In the genomic region with DNA sequence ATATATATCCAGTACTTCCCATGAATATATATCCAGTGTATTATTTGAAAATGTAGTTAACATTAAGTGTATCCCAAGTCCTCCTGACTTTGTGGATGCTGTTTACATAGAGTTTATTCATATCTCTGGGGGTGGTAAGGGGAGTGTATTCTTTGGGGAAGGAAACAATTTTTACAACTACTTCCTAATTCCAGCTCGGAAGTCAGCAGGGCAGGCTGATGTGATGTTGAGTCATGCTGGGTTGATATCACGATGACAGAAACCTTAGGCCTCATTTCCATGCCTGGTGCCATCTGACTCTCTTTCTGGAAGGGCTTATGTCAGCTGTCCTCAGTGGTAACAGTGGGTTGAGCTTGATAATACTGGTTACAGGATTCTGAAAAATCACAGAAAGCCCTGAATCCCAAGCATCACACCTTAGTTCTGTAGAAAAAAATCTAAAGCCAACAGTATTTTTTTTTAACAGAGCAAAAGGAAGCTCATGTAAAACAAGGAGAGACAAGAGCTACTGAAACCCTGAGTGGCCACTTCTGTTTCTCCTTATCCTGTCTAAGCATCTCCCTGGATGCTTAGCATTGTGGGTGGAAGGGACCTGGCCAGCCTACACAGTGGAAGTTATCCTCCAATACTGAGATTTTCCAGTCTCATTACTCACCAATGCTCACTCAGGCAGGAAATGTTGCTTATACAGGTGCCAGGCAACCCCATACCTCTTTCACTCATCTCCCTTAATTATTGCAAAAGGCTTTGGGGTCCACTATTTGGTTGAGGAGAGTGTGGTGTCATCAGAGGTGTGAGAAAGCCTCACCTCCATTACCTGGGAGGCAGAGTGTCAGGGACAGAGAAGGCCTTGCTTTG, we compare ENCODE assay signal across 13 cellular contexts.
DNase-seq lines count a peak whose midpoint lies in the region; ATAC-seq and TF ChIP-seq lines count a peak whose summit lies in the region.
"Had no signal": no experiment of that assay in that cellular context is flagged by ENCODE, and none has a peak within 500 bp of the region (broad histone marks: within the 10 kb centered on the region; RNA-seq: fewer than 3 reads in every experiment).

No MANE protein-coding gene starts in this region.

- H3F3A ChIP-seq in smooth muscle cell (ENCODE audit: low read depth): peaks cover 10% of the 10 kb centered on the region

- peak; percentile 26 for DNase-seq in SKM-1 treated with dmso at 0.1 percent for 144 hours (lab: John Stamatoyannopoulos, UW; ENCODE audit: unreplicated experiment)
- no peak for DNase-seq in SKM-1 (lab: John Stamatoyannopoulos, UW; ENCODE audit: unreplicated experiment)
- DNase-seq in RWPE1 (ENCODE audit: low spot score): peak; percentile 60
- peak; percentile 74 to 76 for DNase-seq in fibroblast of lung (ENCODE audit: low read depth in 2 of 2)
- DNase-seq in smooth muscle cell (lab: John Stamatoyannopoulos, UW; ENCODE audit: unreplicated experiment): no peak
- no peak for DNase-seq in progenitor cell of endocrine pancreas (ENCODE audit: low spot score, unreplicated experiment)
- DNase-seq in Caco-2: no peak
- DNase-seq: activated CD4-positive, alpha-beta T cell treated with anti-CD3 and anti-CD28 coated beads for 1 hour; hippocampal formation; naive B cell; stimulated activated CD4-positive, alpha-beta T cell treated with anti-CD3 and anti-CD28 coated beads, Interleukin-4, amount 100 ng/mL, for 1 hour had no signal

- H3K4me1 Mint-ChIP-seq in progenitor cell of endocrine pancreas (ENCODE audit: low read depth) (no peaks in the 10 kb centered on the region), Caco-2 (ENCODE audit: low read depth, unreplicated experiment) (no peaks in the 10 kb centered on the region)
- H3K4me1 Mint-ChIP-seq: naive B cell had no signal

- no peaks in the 10 kb centered on the region for H4K20me1 ChIP-seq in fibroblast of lung (ENCODE audit: control insufficient read depth, extremely low read depth, insufficient read depth, low read length)
- no peaks in the 10 kb centered on the region for H4K20me1 ChIP-seq in smooth muscle cell (ENCODE audit: low read depth)

- no peak overlapping the region for H3K4me3 ChIP-seq in fibroblast of lung (replicated peaks in 1 of 4; ENCODE audit: control extremely low read depth in 1 of 4, insufficient read depth in 1 of 4, low read depth in 3 of 4, low read length in 4 of 4)
- no peak overlapping the region for H3K4me3 ChIP-seq in smooth muscle cell
- H3K4me3 ChIP-seq in Caco-2 (ENCODE audit: low read depth, low read length): no peak overlapping the region
- H3K4me3 ChIP-seq: A549 had no signal

- H3K36me3 ChIP-seq in fibroblast of lung (ENCODE audit: control insufficient read depth, insufficient read depth, low read length): no peaks in the 10 kb centered on the region
- H3K36me3 ChIP-seq in smooth muscle cell (ENCODE audit: low read depth): no peaks in the 10 kb centered on the region
- no peaks in the 10 kb centered on the region for H3K36me3 ChIP-seq in Caco-2 (ENCODE audit: control insufficient read depth, insufficient read depth, low read length)

- H3K4me2 ChIP-seq in fibroblast of lung (ENCODE audit: extremely low read depth, insufficient read depth, low read length) (no peak overlapping the region), smooth muscle cell (peak overlapping the region; percentile 18)
- H3K4me2 ChIP-seq: A549 had no signal

- no TSS peak for BruUV-seq in Caco-2 (replicated peaks; lab: Mats Ljungman, UMichigan)

- H3K4me3 Mint-ChIP-seq in progenitor cell of endocrine pancreas (ENCODE audit: low read depth): no peak overlapping the region
- H3K4me3 Mint-ChIP-seq in Caco-2 (ENCODE audit: unreplicated experiment): no peak overlapping the region
- H3K4me3 Mint-ChIP-seq: naive B cell had no signal

- ATAC-seq in HG02840 (IDR thresholded peaks at IDR 0.05; ENCODE audit: low FRiP score, unreplicated experiment): no peak

- 12% methylated on average over 2 of the region's 2 CpGs for WGBS in smooth muscle cell (ENCODE audit: low lambda C conversion rate)

- no peak for TF ChIP-seq CTCF in RWPE1 (conservative IDR thresholded peaks at IDR 0.05; ENCODE audit: low read depth)
- TF ChIP-seq CTCF in fibroblast of lung (conservative IDR thresholded peaks at IDR 0.05 in 1 of 2, IDR thresholded peaks at IDR 0.05 in 1 of 2; ENCODE audit: low read depth in 1 of 2, low read length in 2 of 2): no peak
- TF ChIP-seq CTCF in smooth muscle cell (IDR thresholded peaks at IDR 0.05; ENCODE audit: borderline replicate concordance, insufficient read depth, poor library complexity, severe bottlenecking): no peak
- TF ChIP-seq CTCF in progenitor cell of endocrine pancreas (IDR thresholded peaks at IDR 0.05; ENCODE audit: unreplicated experiment): no peak
- TF ChIP-seq CTCF in Caco-2 (IDR thresholded peaks at IDR 0.05; ENCODE audit: insufficient read depth in 1 of 2, low read depth in 1 of 2, low read length in 1 of 2, severe bottlenecking in 1 of 2, unreplicated experiment in 1 of 2): no peak

- H3K9ac ChIP-seq in fibroblast of lung (ENCODE audit: insufficient read depth, low read length) (no peak overlapping the region), smooth muscle cell (ENCODE audit: low read depth) (peak overlapping the region; percentile 55)

- POLR2A ChIA-PET in RWPE1 (lab: Yijun Ruan, JAX; ENCODE audit: low non-redundant PET) (interaction anchor here (0.6 kb wide), 1 partner anchor 81 kb away, joined by 3 read pairs; no protein-coding TSS in a partner anchor), Caco-2 (lab: Charles Lee) (no interaction called here)

- no peaks in the 10 kb centered on the region for H3K79me2 ChIP-seq in fibroblast of lung (ENCODE audit: control insufficient read depth, insufficient read depth, low read length)
- no peaks in the 10 kb centered on the region for H3K79me2 ChIP-seq in smooth muscle cell (ENCODE audit: low read depth)

- H3K27ac ChIP-seq in RWPE1 (peak overlapping the region; percentile 53), fibroblast of lung (ENCODE audit: insufficient read depth, low read length) (no peak overlapping the region), smooth muscle cell (ENCODE audit: low read depth) (peak overlapping the region; percentile 88)
- H3K27ac ChIP-seq: A549 had no signal

- H2AFZ ChIP-seq in fibroblast of lung (ENCODE audit: low read length): no peak overlapping the region
- H2AFZ ChIP-seq in smooth muscle cell (ENCODE audit: low read depth): no peak overlapping the region

- H3K9me3 Mint-ChIP-seq in progenitor cell of endocrine pancreas (ENCODE audit: low read depth): peaks cover 7% of the 10 kb centered on the region
- peaks cover 10% of the 10 kb centered on the region for H3K9me3 Mint-ChIP-seq in Caco-2 (ENCODE audit: unreplicated experiment)

- H3K9me3 ChIP-seq in fibroblast of lung (ENCODE audit: control insufficient read depth, insufficient read depth, low read depth, low read length): no peaks in the 10 kb centered on the region
- no peaks in the 10 kb centered on the region for H3K9me3 ChIP-seq in smooth muscle cell (replicated peaks; ENCODE audit: low read depth)
- peaks cover 16% of the 10 kb centered on the region for H3K9me3 ChIP-seq in Caco-2

- no peaks in the 10 kb centered on the region for H3K4me1 ChIP-seq in fibroblast of lung (ENCODE audit: control insufficient read depth, extremely low read depth, insufficient read depth, low read length)
- H3K4me1 ChIP-seq in smooth muscle cell (ENCODE audit: low read depth): no peaks in the 10 kb centered on the region
- H3K4me1 ChIP-seq in Caco-2: no peaks in the 10 kb centered on the region

- CTCF ChIA-PET in RWPE1 (lab: Yijun Ruan, JAX): interaction anchor here (0.6 to 2.1 kb wide), 2 partner anchors 41 to 222 kb away, joined by 4 to 5 read pairs; no protein-coding TSS in a partner anchor
- CTCF ChIA-PET in Caco-2 (lab: Charles Lee): no interaction called here

- H3K27me3 Mint-ChIP-seq in progenitor cell of endocrine pancreas (peaks cover 10% of the 10 kb centered on the region), Caco-2 (ENCODE audit: insufficient read depth, unreplicated experiment) (no peaks in the 10 kb centered on the region)

- H3K27me3 ChIP-seq in fibroblast of lung (ENCODE audit: control insufficient read depth, insufficient read depth, low read length) (no peaks in the 10 kb centered on the region), smooth muscle cell (ENCODE audit: low read depth) (no peaks in the 10 kb centered on the region), Caco-2 (replicated peaks; ENCODE audit: control insufficient read depth, insufficient read depth, low read length) (no peaks in the 10 kb centered on the region)

- H3K36me3 Mint-ChIP-seq in progenitor cell of endocrine pancreas (ENCODE audit: insufficient read depth): no peaks in the 10 kb centered on the region
- no peaks in the 10 kb centered on the region for H3K36me3 Mint-ChIP-seq in Caco-2 (ENCODE audit: insufficient read depth, unreplicated experiment)

- intact Hi-C loops in Caco-2 (cut with micrococcal nuclease; ENCODE audit: unreplicated experiment): no loop called here

- H3K27ac Mint-ChIP-seq in progenitor cell of endocrine pancreas (no peak overlapping the region), Caco-2 (ENCODE audit: unreplicated experiment) (no peak overlapping the region)
- H3K27ac Mint-ChIP-seq: naive B cell had no signal

Comparison
In these comparisons a context has a peak if more than half of its experiments do, and no peak if none do; other contexts are left out.
1. DNase-seq: peak in SKM-1 treated with dmso at 0.1 percent for 144 hours (single experiment), RWPE1 (single experiment) and fibroblast of lung (2 of 2); none in SKM-1 (single experiment), smooth muscle cell (single experiment), progenitor cell of endocrine pancreas (single experiment) and Caco-2 (0 of 2).